In genomic region chr22:26245001-26245400, GRCh38 we compare ENCODE assay signal across 23 cellular contexts.
DNase-seq lines count a peak whose midpoint lies in the region; ATAC-seq, FAIRE-seq and TF ChIP-seq lines count a peak whose summit lies in the region.
"Had no signal": no experiment of that assay in that cellular context is flagged by ENCODE, and none has a peak within 500 bp of the region (broad histone marks: within the 10 kb centered on the region; RNA-seq: fewer than 3 reads in every experiment).

No MANE protein-coding gene starts in this region.

- BruUV-seq in K562 (replicated peaks; lab: Mats Ljungman, UMichigan): no TSS peak

- H3K27ac ChIP-seq in GM23338 (ENCODE audit: low read depth) (no peak overlapping the region), K562 (ENCODE audit: extremely low read depth, low read depth, low read length) (no peak overlapping the region)
- H3K27ac ChIP-seq: SJCRH30 had no signal

- peaks cover 3% of the 10 kb centered on the region; the same call in 1 of the 3 replicates for H3K9me3 Mint-ChIP-seq in GM23338

- no peaks in the 10 kb centered on the region for H3K9me3 ChIP-seq in K562 (replicated peaks; ENCODE audit: control insufficient read depth, insufficient read depth, low read depth, low read length)
- H3K9me3 ChIP-seq: MG63, SJCRH30 had no signal

- no peaks in the 10 kb centered on the region for H3K36me3 ChIP-seq in GM23338 (ENCODE audit: insufficient read depth)
- no peaks in the 10 kb centered on the region for H3K36me3 ChIP-seq in K562 (ENCODE audit: control insufficient read depth, insufficient read depth, low read length)
- H3K36me3 ChIP-seq: MG63, SJCRH30 had no signal

- H3K9me1 ChIP-seq in K562 (ENCODE audit: control insufficient read depth, insufficient read depth, low read length): no peaks in the 10 kb centered on the region

- no peak for TF ChIP-seq POLR2A in K562 (conservative IDR thresholded peaks at IDR 0.05)

- H3K4me3 ChIP-seq in GM23338 (no peak overlapping the region), K562 (no peak overlapping the region)
- H3K4me3 ChIP-seq: MG63, SJCRH30 had no signal

- intact Hi-C loops in K562 (cut with micrococcal nuclease): no loop called here

- CTCF ChIA-PET in K562 (lab: Yijun Ruan, JAX; ENCODE audit: low intra/inter-chr PET ratio): no interaction called here

- no peak for FAIRE-seq in K562 (lab: Jason Lieb, UNC)
- FAIRE-seq: GM12892 had no signal

- H3K27me3 Mint-ChIP-seq in GM23338 (ENCODE audit: insufficient read depth, low read depth, poor library complexity): peaks cover 6% of the 10 kb centered on the region

- H3K9ac ChIP-seq in K562 (ENCODE audit: insufficient read depth in 1 of 2, low read depth in 2 of 2, low read length in 2 of 2): no peak overlapping the region

- H3K4me1 Mint-ChIP-seq in GM23338: no peaks in the 10 kb centered on the region
- H3K4me1 Mint-ChIP-seq: CD4-positive, alpha-beta memory T cell had no signal

- H3K4me2 ChIP-seq in GM23338 (no peak overlapping the region), K562 (ENCODE audit: insufficient read depth, low read length) (no peak overlapping the region)

- H4K20me1 ChIP-seq in GM23338 (replicated peaks; ENCODE audit: insufficient read depth) (no peaks in the 10 kb centered on the region; the same call in 1 of the 2 replicates), K562 (replicated peaks; ENCODE audit: control insufficient read depth, insufficient read depth, low read length) (no peaks in the 10 kb centered on the region)

- H3K27me3 ChIP-seq in GM23338 (ENCODE audit: insufficient read depth): no peaks in the 10 kb centered on the region
- H3K27me3 ChIP-seq in K562 (ENCODE audit: control insufficient read depth in 2 of 2, insufficient read depth in 2 of 2, low read length in 2 of 2): peaks cover 0 to 5% of the 10 kb centered on the region in 2 experiments; a peak in 2 of 5 replicates
- H3K27me3 ChIP-seq: SJCRH30 had no signal

- H3K27ac Mint-ChIP-seq in GM23338: no peak overlapping the region
- H3K27ac Mint-ChIP-seq: CD4-positive, alpha-beta memory T cell had no signal

- no peaks in the 10 kb centered on the region for H3K79me2 ChIP-seq in GM23338 (replicated peaks; ENCODE audit: insufficient read depth)
- no peaks in the 10 kb centered on the region for H3K79me2 ChIP-seq in K562 (ENCODE audit: control insufficient read depth, insufficient read depth, low read length)

- TF ChIP-seq CTCF in GM23338 (conservative IDR thresholded peaks at IDR 0.05; ENCODE audit: low read depth in 2 of 2) (no peak), K562 (IDR thresholded peaks at IDR 0.05 in 2 of 3, conservative IDR thresholded peaks at IDR 0.05 in 1 of 3; ENCODE audit: insufficient read depth in 2 of 3, low read depth in 1 of 3, low read length in 3 of 3) (no peak), GM20000 (IDR thresholded peaks at IDR 0.05; ENCODE audit: extremely low read depth, missing control alignments) (no peak)

- no peak for TF ChIP-seq EP300 in K562 (IDR thresholded peaks at IDR 0.05; ENCODE audit: low read length)

- POLR2A ChIA-PET in K562 (lab: Yijun Ruan, JAX): no interaction called here

- no peak for TF ChIP-seq RAD21 in K562 (CRISPR knock-in tag; conservative IDR thresholded peaks at IDR 0.05 in 1 of 2, IDR thresholded peaks at IDR 0.05 in 1 of 2)

- no peaks in the 10 kb centered on the region for H3K9me2 ChIP-seq in GM23338 (ENCODE audit: insufficient read depth)

- 0% methylated on average over 4 of the region's 7 CpGs for WGBS in K562 (ENCODE audit: insufficient coverage, low coverage, missing lambda C conversion rate)

- H2AFZ ChIP-seq in GM23338: no peak overlapping the region
- H2AFZ ChIP-seq in K562 (ENCODE audit: low read depth, low read length): no peak overlapping the region

- no peaks in the 10 kb centered on the region for H3K4me1 ChIP-seq in GM23338 (ENCODE audit: insufficient read depth)
- H3K4me1 ChIP-seq in K562 (replicated peaks in 1 of 2; ENCODE audit: control insufficient read depth in 2 of 2, insufficient read depth in 2 of 2, low read length in 2 of 2): no peaks in the 10 kb centered on the region; a peak in 1 of 5 replicates
- H3K4me1 ChIP-seq: SJCRH30 had no signal

- in situ Hi-C loops in K562 (cut with MboI): no loop called here

- no peaks in the 10 kb centered on the region for H3K36me3 Mint-ChIP-seq in GM23338 (ENCODE audit: low read depth)
- H3K36me3 Mint-ChIP-seq: CD4-positive, alpha-beta memory T cell had no signal

- ATAC-seq in GM23338 (peak; percentile 67), K562 (no peak)
- ATAC-seq: PC-3, Right ventricle myocardium inferior had no signal

- DNase-seq in COR-L47 (lab: John Stamatoyannopoulos, UW): peak; percentile 22
- peak; percentile 72 for DNase-seq in GM23338 (ENCODE audit: low spot score)
- DNase-seq in K562 (ENCODE audit: extremely low read depth in 1 of 4, low spot score in 3 of 4): no peak
- DNase-seq in iPS-NIHi11 (ENCODE audit: low spot score): peak; percentile 25
- DNase-seq in 8988T: no peak
- DNase-seq in GM20000 (ENCODE audit: low spot score): no peak
- DNase-seq in DMS53 treated with DMSO at 0.1 percent for 48 hours (lab: John Stamatoyannopoulos, UW; ENCODE audit: unreplicated experiment): no peak
- no peak for DNase-seq in RPMI8226
- DNase-seq: CD4-positive, alpha-beta memory T cell; DMS 273 treated with DMSO at 0.1 percent for 48 hours; DMS79 treated with DMSO at 0.1 percent for 48 hours; HCEC 1CT; KG1; MG63; NCI-H1105 treated with DMSO at 0.1 percent for 48 hours; NCI-H146; NCI-H2029; NCI-H2171; PC-3; SJCRH30; T-helper 2 cell had no signal

- no peaks in the 10 kb centered on the region for H3F3A ChIP-seq in GM23338 (replicated peaks; ENCODE audit: low read depth)

- no peak overlapping the region for H3K4me3 Mint-ChIP-seq in GM23338
- H3K4me3 Mint-ChIP-seq: CD4-positive, alpha-beta memory T cell had no signal

TF ChIP-seq in GM23338, 12 proteins besides CTCF, POLR2A, EP300 and RAD21 (continues in another document):
- TF ChIP-seq ZNF331 (CRISPR knock-in tag; IDR thresholded peaks at IDR 0.05; ENCODE audit: low read depth) (no peak), EZH2phosphoT487 (IDR thresholded peaks at IDR 0.05; ENCODE audit: unreplicated experiment) (no peak), EZH2 (IDR thresholded peaks at IDR 0.05; ENCODE audit: low read depth, unreplicated experiment) (no peak), NANOG (IDR thresholded peaks at IDR 0.05; ENCODE audit: borderline replicate concordance) (no peak), ETS1 (IDR thresholded peaks at IDR 0.05) (no peak), STAT1 (IDR thresholded peaks at IDR 0.05; ENCODE audit: unreplicated experiment) (no peak), POLR2AphosphoS5 (IDR thresholded peaks at IDR 0.05; ENCODE audit: low read depth) (no peak), JUNB (IDR thresholded peaks at IDR 0.05; ENCODE audit: unreplicated experiment) (no peak)

TF ChIP-seq in K562, 482 proteins besides CTCF, POLR2A, EP300 and RAD21:
- TF ChIP-seq RFX1 (IDR thresholded peaks at IDR 0.05) (peak; percentile 45; the same call in 1 of the 2 replicates), LCOR (CRISPR knock-in tag; IDR thresholded peaks at IDR 0.05) (no peak)

Comparison
In these comparisons a context has a peak if more than half of its experiments do, and no peak if none do; other contexts are left out.
1. DNase-seq: peak in COR-L47 (single experiment), GM23338 (single experiment) and iPS-NIHi11 (single experiment); none in K562 (0 of 4), 8988T (single experiment), GM20000 (single experiment), DMS53 treated with DMSO at 0.1 percent for 48 hours (single experiment) and RPMI8226 (single experiment).